Comparison of ENCODE assay signal across 12 cellular contexts in the genomic region with DNA sequence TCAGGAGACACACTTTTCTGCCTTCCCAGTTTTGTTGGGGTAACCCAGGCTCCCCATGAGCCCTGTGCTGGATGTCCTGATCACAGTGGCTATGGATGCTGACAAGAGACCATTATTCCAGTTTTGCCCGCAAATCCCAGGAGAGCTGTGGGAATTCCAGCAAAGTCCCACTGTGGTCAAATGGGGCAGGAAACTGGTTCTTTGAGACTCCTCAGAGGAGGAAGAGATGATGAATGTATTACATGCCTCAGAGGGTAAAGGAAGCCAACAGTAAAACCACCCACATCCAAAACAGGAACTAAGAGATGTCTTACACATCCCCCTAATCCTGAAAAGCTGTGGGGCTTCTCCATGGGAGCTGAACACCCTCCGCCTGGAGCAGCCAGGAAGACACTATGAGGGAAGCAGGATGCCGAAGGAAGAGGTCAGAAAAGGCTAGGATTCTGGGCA. TPM values are rescaled to one million over a fixed set of nuclear protein-coding genes. Genes with fewer than 3 reads are reported as not detected.
DNase-seq lines count a peak whose midpoint lies in the region; ATAC-seq lines count a peak whose summit lies in the region.
"Had no signal": no experiment of that assay in that cellular context is flagged by ENCODE, and none has a peak within 500 bp of the region (broad histone marks: within the 10 kb centered on the region; RNA-seq: fewer than 3 reads in every experiment).

No MANE protein-coding gene starts in this region.

- intact Hi-C loops in activated CD4-positive, alpha-beta memory T cell treated with anti-CD3 and anti-CD28 coated beads for 36 hours (cut with micrococcal nuclease), result no loop called here

- peak; percentile 47 for ATAC-seq in HG03432 (IDR thresholded peaks at IDR 0.05; ENCODE audit: unreplicated experiment)
- ATAC-seq in stimulated activated memory B cell treated with anti-CD40 and anti-IgM and Interleukin-4, amounts not matched to agents 10 μg/mL and 1 μg/mL and 100 μg/mL, for 72 hours, result peak; percentile 83

- CTCF ChIA-PET in activated CD4-positive, alpha-beta memory T cell treated with anti-CD3 and anti-CD28 coated beads for 36 hours (lab: Charles Lee), result interaction anchor here (1.3 to 5.1 kb wide), 2 partner anchors 21 to 108 kb away, joined by 4 to 17 read pairs; no protein-coding TSS in a partner anchor
- CTCF ChIA-PET in activated CD4-positive, alpha-beta memory T cell treated with anti-CD3 and anti-CD28 coated beads, Interleukin-2, amount 10 ng/mL, durations not matched to agents 7 days and 5 days (lab: Charles Lee), result interaction anchor here (1.4 to 2.5 kb wide), 2 partner anchors 21 to 109 kb away, joined by 3 to 9 read pairs; no protein-coding TSS in a partner anchor

- H3K9me3 Mint-ChIP-seq in activated CD4-positive, alpha-beta memory T cell treated with anti-CD3 and anti-CD28 coated beads for 36 hours, result no peaks in the 10 kb centered on the region
- no peaks in the 10 kb centered on the region for H3K9me3 Mint-ChIP-seq in activated CD4-positive, alpha-beta memory T cell treated with anti-CD3 and anti-CD28 coated beads, Interleukin-2, amount 10 ng/mL, durations not matched to agents 7 days and 5 days
- H3K9me3 Mint-ChIP-seq in stimulated activated memory B cell treated with anti-CD40 and anti-IgM and Interleukin-4, amounts not matched to agents 10 μg/mL and 1 μg/mL and 100 μg/mL, for 72 hours, result no peaks in the 10 kb centered on the region

- DNase-seq in activated CD4-positive, alpha-beta memory T cell treated with anti-CD3 and anti-CD28 coated beads for 36 hours, result no peak
- no peak for DNase-seq in activated CD4-positive, alpha-beta memory T cell treated with anti-CD3 and anti-CD28 coated beads, Interleukin-2, amount 10 ng/mL, durations not matched to agents 7 days and 5 days
- DNase-seq in UCSD-AML1 (lab: John Stamatoyannopoulos, UW; ENCODE audit: unreplicated experiment) (peak; percentile 54), NCI-H1092 treated with DMSO at 0.1 percent for 48 hours (lab: John Stamatoyannopoulos, UW) (no peak), mucosa of gallbladder (ENCODE audit: low spot score) (no peak), HPDE6-E6E7 (ENCODE audit: extremely low spot score) (no peak)
- DNase-seq: ACHN; midbrain; NCI-H1694 treated with DMSO at 0.1 percent for 48 hours; stimulated activated CD4-positive, alpha-beta T cell treated with anti-CD3 and anti-CD28 coated beads, Interleukin-15, amount 100 ng/mL, for 24 hours had no signal

- H3K4me3 Mint-ChIP-seq in activated CD4-positive, alpha-beta memory T cell treated with anti-CD3 and anti-CD28 coated beads for 36 hours, result no peak overlapping the region
- no peak overlapping the region for H3K4me3 Mint-ChIP-seq in activated CD4-positive, alpha-beta memory T cell treated with anti-CD3 and anti-CD28 coated beads, Interleukin-2, amount 10 ng/mL, durations not matched to agents 7 days and 5 days
- peak overlapping the region; percentile 40 for H3K4me3 Mint-ChIP-seq in stimulated activated memory B cell treated with anti-CD40 and anti-IgM and Interleukin-4, amounts not matched to agents 10 μg/mL and 1 μg/mL and 100 μg/mL, for 72 hours

- peak overlapping the region; percentile 16 for H3K27ac Mint-ChIP-seq in activated CD4-positive, alpha-beta memory T cell treated with anti-CD3 and anti-CD28 coated beads for 36 hours
- no peak overlapping the region for H3K27ac Mint-ChIP-seq in activated CD4-positive, alpha-beta memory T cell treated with anti-CD3 and anti-CD28 coated beads, Interleukin-2, amount 10 ng/mL, durations not matched to agents 7 days and 5 days
- peak overlapping the region; percentile 75 for H3K27ac Mint-ChIP-seq in stimulated activated memory B cell treated with anti-CD40 and anti-IgM and Interleukin-4, amounts not matched to agents 10 μg/mL and 1 μg/mL and 100 μg/mL, for 72 hours

- peaks cover 38% of the 10 kb centered on the region for H3K4me1 Mint-ChIP-seq in activated CD4-positive, alpha-beta memory T cell treated with anti-CD3 and anti-CD28 coated beads for 36 hours (ENCODE audit: low read depth)
- peaks cover 18% of the 10 kb centered on the region for H3K4me1 Mint-ChIP-seq in activated CD4-positive, alpha-beta memory T cell treated with anti-CD3 and anti-CD28 coated beads, Interleukin-2, amount 10 ng/mL, durations not matched to agents 7 days and 5 days
- peaks cover 65% of the 10 kb centered on the region for H3K4me1 Mint-ChIP-seq in stimulated activated memory B cell treated with anti-CD40 and anti-IgM and Interleukin-4, amounts not matched to agents 10 μg/mL and 1 μg/mL and 100 μg/mL, for 72 hours

- POLR2A ChIA-PET in activated CD4-positive, alpha-beta memory T cell treated with anti-CD3 and anti-CD28 coated beads for 36 hours (lab: Charles Lee), result no interaction called here
- POLR2A ChIA-PET in activated CD4-positive, alpha-beta memory T cell treated with anti-CD3 and anti-CD28 coated beads, Interleukin-2, amount 10 ng/mL, durations not matched to agents 7 days and 5 days (lab: Charles Lee), result interaction anchor here (0.8 kb wide), 1 partner anchor 11 kb away, joined by 3 read pairs; no protein-coding TSS in a partner anchor

- no peaks in the 10 kb centered on the region for H3K27me3 Mint-ChIP-seq in activated CD4-positive, alpha-beta memory T cell treated with anti-CD3 and anti-CD28 coated beads for 36 hours
- H3K27me3 Mint-ChIP-seq in activated CD4-positive, alpha-beta memory T cell treated with anti-CD3 and anti-CD28 coated beads, Interleukin-2, amount 10 ng/mL, durations not matched to agents 7 days and 5 days, result peaks cover 5% of the 10 kb centered on the region
- no peaks in the 10 kb centered on the region for H3K27me3 Mint-ChIP-seq in stimulated activated memory B cell treated with anti-CD40 and anti-IgM and Interleukin-4, amounts not matched to agents 10 μg/mL and 1 μg/mL and 100 μg/mL, for 72 hours

- H3K36me3 Mint-ChIP-seq in activated CD4-positive, alpha-beta memory T cell treated with anti-CD3 and anti-CD28 coated beads for 36 hours, result peaks cover 15% of the 10 kb centered on the region
- peaks cover 40% of the 10 kb centered on the region for H3K36me3 Mint-ChIP-seq in activated CD4-positive, alpha-beta memory T cell treated with anti-CD3 and anti-CD28 coated beads, Interleukin-2, amount 10 ng/mL, durations not matched to agents 7 days and 5 days (ENCODE audit: low read depth)
- H3K36me3 Mint-ChIP-seq in stimulated activated memory B cell treated with anti-CD40 and anti-IgM and Interleukin-4, amounts not matched to agents 10 μg/mL and 1 μg/mL and 100 μg/mL, for 72 hours, result peaks cover 16% of the 10 kb centered on the region

RNA-seq across cellular contexts. Expression of a gene that starts 12.8 kb away (rescaled TPM):
- total RNA-seq in activated CD4-positive, alpha-beta memory T cell treated with anti-CD3 and anti-CD28 coated beads for 36 hours, result 10 to 100 TPM; 21.9 to 23.0 TPM
- total RNA-seq in activated CD4-positive, alpha-beta memory T cell treated with anti-CD3 and anti-CD28 coated beads, Interleukin-2, amount 10 ng/mL, durations not matched to agents 7 days and 5 days, result 10 to 100 TPM; 17.4 to 19.0 TPM
- total RNA-seq in mucosa of gallbladder, result 137 TPM
